16 cellular contexts compared by ENCODE assay signal in the genomic region with DNA sequence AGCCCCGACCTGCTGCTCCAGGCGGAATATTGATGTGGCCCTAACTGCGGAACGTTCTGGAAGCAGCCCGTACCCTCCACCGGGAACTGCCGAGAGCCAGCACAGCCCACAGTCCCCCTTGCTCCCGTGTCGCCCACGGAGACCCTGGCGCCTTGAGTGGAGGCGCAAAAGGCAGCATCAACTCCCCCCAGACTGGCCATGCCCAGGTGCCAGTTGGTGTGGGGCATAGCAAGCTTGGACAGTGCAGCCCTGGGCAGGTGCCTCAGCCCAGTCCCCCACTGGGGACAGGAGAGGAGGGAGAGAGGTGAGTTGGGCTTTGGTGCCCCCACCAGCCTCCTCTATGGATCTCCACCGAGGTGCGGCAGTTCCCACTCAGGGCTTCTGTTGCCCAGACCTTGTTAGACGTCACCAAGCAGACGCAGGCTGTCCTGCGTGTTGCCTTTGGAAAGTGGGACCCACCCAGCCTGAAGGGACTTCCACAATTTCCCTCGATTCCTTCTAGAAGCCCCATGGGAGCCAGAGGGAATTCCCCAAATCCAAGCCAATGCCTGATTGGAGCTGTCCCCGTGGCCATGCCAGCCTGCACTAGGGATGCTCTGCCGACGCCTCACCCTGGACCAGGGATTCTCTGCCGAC. TPM values are rescaled to one million over a fixed set of nuclear protein-coding genes. Genes with fewer than 3 reads are reported as not detected.
DNase-seq lines count a peak whose midpoint lies in the region; ATAC-seq, FAIRE-seq and TF ChIP-seq lines count a peak whose summit lies in the region.
"Had no signal": no experiment of that assay in that cellular context is flagged by ENCODE, and none has a peak within 500 bp of the region (broad histone marks: within the 10 kb centered on the region; RNA-seq: fewer than 3 reads in every experiment).

No MANE protein-coding gene starts in this region.

- H3K4me3 ChIP-seq in spleen = no peak overlapping the region

- peaks cover 20 to 61% (median 42%) of the 10 kb centered on the region in 6 donors for H3K4me1 ChIP-seq in spleen

- DNase-seq in D721Med (ENCODE audit: insufficient read length, low spot score) (peak; percentile 18), GM20000 (ENCODE audit: low spot score) (peak; percentile 31), iPS-NIHi7 (ENCODE audit: extremely low spot score) (peak; percentile 9), spleen (peak; percentile 69), DMS79 treated with DMSO at 0.1 percent for 48 hours (lab: John Stamatoyannopoulos, UW) (no peak), DMS53 (lab: John Stamatoyannopoulos, UW) (no peak)
- DNase-seq: CD8-positive, alpha-beta T cell; DND-41; HCEC 1CT; NCI-H1930; NCI-H526 treated with DMSO at 0.1 percent for 48 hours; SHP77 treated with DMSO at 0.1 percent for 48 hours had no signal

- no peak for ATAC-seq in GM21529 (IDR thresholded peaks at IDR 0.05; ENCODE audit: unreplicated experiment)
- ATAC-seq in HG03196 (IDR thresholded peaks at IDR 0.05; ENCODE audit: unreplicated experiment) = no peak
- ATAC-seq: CD8-positive, alpha-beta T cell; SK-N-SH treated with all-trans-retinoic acid at 6 μM for 48 hours had no signal

- H3K9me3 ChIP-seq in spleen = no peaks in the 10 kb centered on the region

- no peak for TF ChIP-seq POLR2A in spleen (IDR thresholded peaks at IDR 0.05)

- WGBS in spleen, 5 donors = 88 to 94% (median 91%) methylated on average over 21 to 22 of the region's 22 CpGs

- TF ChIP-seq CTCF in D721Med (IDR thresholded peaks at IDR 0.05; ENCODE audit: insufficient read depth, missing control alignments) (no peak), GM20000 (IDR thresholded peaks at IDR 0.05; ENCODE audit: extremely low read depth, missing control alignments) (no peak), spleen (IDR thresholded peaks at IDR 0.05 in 8 of 11, conservative IDR thresholded peaks at IDR 0.05 in 3 of 11) (no peak)

- no peak for FAIRE-seq in D721Med (lab: Jason Lieb, UNC)
- FAIRE-seq: GM12891 had no signal

- peaks cover 0 to 22% (median under 1%) of the 10 kb centered on the region in 7 donors for H3K27me3 ChIP-seq in spleen (replicated peaks in 1 of 7)

- no peaks in the 10 kb centered on the region for H3K36me3 ChIP-seq in spleen

- intact Hi-C loops in spleen (cut with DNase I; ENCODE audit: low total_unique reads) = no loop called here

- H3K27ac ChIP-seq in spleen = peak overlapping the region in 3 of 8 donors; percentile 73 to 84 (median 75)

RNA-seq across cellular contexts. Expression of a gene that starts 19.8 kb away (rescaled TPM):
- total RNA-seq in spleen = 10 to 100 TPM in 3 of 7 donors, 1 to 10 TPM in 4; 5.6 to 24.4 (median 9.4) TPM
- 1 to 10 TPM in 1 of 3 donors, under 1 TPM in 2; 0.37 to 1.3 (median 0.94) TPM for polyA plus RNA-seq in spleen

RNA-seq across cellular contexts. Expression of a gene that starts 44.3 kb away (rescaled TPM):
- 10 to 100 TPM; 23.1 to 39.9 (median 29.4) TPM for total RNA-seq in spleen
- polyA plus RNA-seq in spleen = 10 to 100 TPM in 1 of 3 donors, 1 to 10 TPM in 2; 3.2 to 10.8 (median 5.1) TPM

Comparison
In these comparisons a context has a peak if more than half of its experiments do, and no peak if none do; other contexts are left out.
1. DNase-seq: peak in D721Med (single experiment), GM20000 (single experiment), iPS-NIHi7 (single experiment) and spleen (single experiment); none in DMS79 treated with DMSO at 0.1 percent for 48 hours (single experiment) and DMS53 (single experiment).